In the genomic region with DNA sequence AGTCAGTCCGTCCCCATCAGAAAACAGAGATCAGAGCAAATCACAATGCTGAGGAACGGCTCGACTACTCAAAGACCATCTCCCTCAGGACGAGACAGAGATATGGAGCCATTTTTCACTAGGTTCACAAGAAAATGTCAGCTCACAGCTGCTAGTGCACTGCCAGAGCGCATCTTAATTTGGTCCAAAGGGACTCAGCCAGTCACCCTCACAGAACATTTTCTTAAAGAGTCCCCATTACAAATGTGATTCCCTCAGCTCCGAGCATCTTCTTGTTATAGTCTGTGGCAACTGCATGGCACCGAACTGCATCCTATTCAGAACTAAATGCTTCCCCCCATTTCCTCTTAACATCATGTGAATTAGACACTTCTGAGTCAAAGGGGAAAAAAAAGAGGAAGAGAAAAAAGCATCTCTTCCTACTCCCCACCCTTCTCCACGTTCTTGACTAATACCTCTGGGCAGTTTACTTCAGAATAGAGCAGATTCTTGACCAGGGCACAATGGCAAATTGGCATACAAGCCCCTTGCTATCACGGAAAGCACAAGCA, we compare ENCODE assay signal across 8 cellular contexts.
DNase-seq lines count a peak whose midpoint lies in the region; ATAC-seq, FAIRE-seq and TF ChIP-seq lines count a peak whose summit lies in the region.

No MANE protein-coding gene starts in this region.

- peak; percentile 52 for DNase-seq in NCI-H524 treated with DMSO at 0.1 percent for 48 hours (lab: John Stamatoyannopoulos, UW)
- DNase-seq in heart right ventricle, result no peak
- peak; percentile 85 for DNase-seq in superior temporal gyrus (ENCODE audit: extremely low spot score)
- no peak for DNase-seq in activated naive CD4-positive, alpha-beta T cell treated with anti-CD3 and anti-CD28 coated beads for 36 hours
- no peak for DNase-seq in HepG2 (ENCODE audit: low spot score)
- DNase-seq in NCI-H446 (lab: John Stamatoyannopoulos, UW), result no peak

- BruUV-seq in HepG2 (replicated peaks; lab: Mats Ljungman, UMichigan), result no TSS peak

- WGBS in heart right ventricle, 2 donors, result 2 to 3% methylated on average over 9 of the region's 9 CpGs
- WGBS in HepG2 (ENCODE audit: low lambda C conversion rate), result 15% methylated on average over 7 of the region's 9 CpGs

- no peaks in the 10 kb centered on the region for H4K20me1 ChIP-seq in HepG2 (ENCODE audit: insufficient read depth, low read length)

- H3K9me3 Mint-ChIP-seq in activated naive CD4-positive, alpha-beta T cell treated with anti-CD3 and anti-CD28 coated beads for 36 hours, result no peaks in the 10 kb centered on the region

- no peak for FAIRE-seq in HepG2 (lab: Jason Lieb, UNC)

- no peak for TF ChIP-seq CTCF in heart right ventricle (IDR thresholded peaks at IDR 0.05)
- no peak for TF ChIP-seq CTCF in HepG2 (CRISPR knock-in tag; IDR thresholded peaks at IDR 0.05)

- no peak overlapping the region for H3K9ac ChIP-seq in HepG2 (ENCODE audit: insufficient read depth, low read depth, low read length)

- no peak for TF ChIP-seq POLR2A in HepG2 (IDR thresholded peaks at IDR 0.05; ENCODE audit: insufficient read depth in 1 of 2, low read depth in 2 of 2, low read length in 2 of 2)

- H3K27ac Mint-ChIP-seq in activated naive CD4-positive, alpha-beta T cell treated with anti-CD3 and anti-CD28 coated beads for 36 hours, result no peak overlapping the region

- no peaks in the 10 kb centered on the region for H3K27me3 ChIP-seq in heart right ventricle
- H3K27me3 ChIP-seq in HepG2 (ENCODE audit: control insufficient read depth in 1 of 2, insufficient read depth in 2 of 2, low read length in 2 of 2), result no peaks in the 10 kb centered on the region

- no peaks in the 10 kb centered on the region for H3K79me2 ChIP-seq in HepG2 (ENCODE audit: insufficient read depth, low read length)

- H3K36me3 ChIP-seq in heart right ventricle, result no peaks in the 10 kb centered on the region
- H3K36me3 ChIP-seq in HepG2 (replicated peaks in 1 of 2; ENCODE audit: control insufficient read depth in 1 of 2, insufficient read depth in 2 of 2, low read length in 2 of 2), result no peaks in the 10 kb centered on the region

- intact Hi-C loops in heart right ventricle (cut with DNase I), result no loop called here
- intact Hi-C loops in activated naive CD4-positive, alpha-beta T cell treated with anti-CD3 and anti-CD28 coated beads for 36 hours (cut with micrococcal nuclease), result no loop called here
- intact Hi-C loops in HepG2 (cut with micrococcal nuclease; ENCODE audit: unreplicated experiment), result no loop called here

- H3K36me3 Mint-ChIP-seq in activated naive CD4-positive, alpha-beta T cell treated with anti-CD3 and anti-CD28 coated beads for 36 hours (ENCODE audit: low read depth), result no peaks in the 10 kb centered on the region

- H3K4me1 ChIP-seq in heart right ventricle (peaks cover 0 to 26% (median 8%) of the 10 kb centered on the region in 9 donors), HepG2 (ENCODE audit: insufficient read depth, low read length) (no peaks in the 10 kb centered on the region)

- CTCF ChIA-PET in activated naive CD4-positive, alpha-beta T cell treated with anti-CD3 and anti-CD28 coated beads for 36 hours (lab: Charles Lee), result no interaction called here
- CTCF ChIA-PET in HepG2 (lab: Yijun Ruan, JAX; ENCODE audit: low intra/inter-chr PET ratio, low total read pairs), result no interaction called here

- H3K4me3 Mint-ChIP-seq in activated naive CD4-positive, alpha-beta T cell treated with anti-CD3 and anti-CD28 coated beads for 36 hours, result no peak overlapping the region

- peak overlapping the region in 9 of 10 donors; percentile 7 to 48 (median 43) for H3K4me3 ChIP-seq in heart right ventricle
- no peak overlapping the region for H3K4me3 ChIP-seq in HepG2 (replicated peaks in 1 of 3; ENCODE audit: insufficient read depth in 1 of 3, low read depth in 2 of 3, low read length in 3 of 3)

- peaks cover 6% of the 10 kb centered on the region for H3K27me3 Mint-ChIP-seq in activated naive CD4-positive, alpha-beta T cell treated with anti-CD3 and anti-CD28 coated beads for 36 hours (ENCODE audit: low read depth)

- POLR2A ChIA-PET in HepG2 (lab: Yijun Ruan, JAX), result no interaction called here

- H3K4me1 Mint-ChIP-seq in activated naive CD4-positive, alpha-beta T cell treated with anti-CD3 and anti-CD28 coated beads for 36 hours (ENCODE audit: low read depth), result peaks cover 1% of the 10 kb centered on the region

- H3K4me2 ChIP-seq in HepG2 (ENCODE audit: low read depth, low read length), result no peak overlapping the region

- no peak overlapping the region for H3K27ac ChIP-seq in heart right ventricle
- no peak overlapping the region for H3K27ac ChIP-seq in HepG2 (ENCODE audit: extremely low read length, insufficient read depth, low read length)

- no peak for TF ChIP-seq RAD21 in HepG2 (CRISPR knock-in tag; IDR thresholded peaks at IDR 0.05)

- ATAC-seq in GM18519 (IDR thresholded peaks at IDR 0.05; ENCODE audit: low FRiP score, unreplicated experiment) (peak; percentile 91), HG02678 (IDR thresholded peaks at IDR 0.05; ENCODE audit: unreplicated experiment) (peak; percentile 88), heart right ventricle (peak in 2 of 8 donors; percentile 14 to 32), HepG2 (no peak)

- in situ Hi-C loops in HepG2 (cut with HindIII; ENCODE audit: extremely low pct_ligation_motif_present, low pct_unique_long_range_greater_than_20kb), result no loop called here

- TF ChIP-seq EP300 in HepG2 (IDR thresholded peaks at IDR 0.05; ENCODE audit: low read depth in 2 of 2, low read length in 2 of 2) (no peak), HepG2 (CRISPR knock-in tag; IDR thresholded peaks at IDR 0.05; ENCODE audit: borderline replicate concordance) (no peak)

- H2AFZ ChIP-seq in HepG2 (ENCODE audit: low read length), result no peak overlapping the region

- H3K9me3 ChIP-seq in heart right ventricle (no peaks in the 10 kb centered on the region), HepG2 (ENCODE audit: low read length) (no peaks in the 10 kb centered on the region)

TF ChIP-seq in HepG2, 621 proteins besides CTCF, POLR2A, EP300 and RAD21:
- TF ChIP-seq ETV6 (CRISPR knock-in tag; conservative IDR thresholded peaks at IDR 0.05) (no peak), KLF9 (CRISPR knock-in tag; IDR thresholded peaks at IDR 0.05; ENCODE audit: low read depth) (no peak), ZNF30 (CRISPR knock-in tag; IDR thresholded peaks at IDR 0.05) (no peak), ZNF414 (CRISPR knock-in tag; IDR thresholded peaks at IDR 0.05) (no peak), ELF3 (CRISPR knock-in tag; IDR thresholded peaks at IDR 0.05) (no peak), TEF (CRISPR knock-in tag; IDR thresholded peaks at IDR 0.05) (no peak), ISX (CRISPR knock-in tag; conservative IDR thresholded peaks at IDR 0.05) (no peak), ATF1 (CRISPR knock-in tag; IDR thresholded peaks at IDR 0.05) (no peak)

Comparison
In these comparisons a context has a peak if more than half of its experiments do, and no peak if none do; other contexts are left out.
1. DNase-seq: peak in NCI-H524 treated with DMSO at 0.1 percent for 48 hours (single experiment) and superior temporal gyrus (single experiment); none in heart right ventricle (0 of 2), activated naive CD4-positive, alpha-beta T cell treated with anti-CD3 and anti-CD28 coated beads for 36 hours (single experiment), HepG2 (single experiment) and NCI-H446 (0 of 2).
2. H3K4me3 ChIP-seq: peak in heart right ventricle (9 of 10); none in HepG2 (0 of 3).